Comparison of ENCODE assay signal across 20 cellular contexts in genomic region chr13:38463047-38463446, GRCh38.
DNase-seq lines count a peak whose midpoint lies in the region; ATAC-seq, FAIRE-seq and TF ChIP-seq lines count a peak whose summit lies in the region.
"Had no signal": no experiment of that assay in that cellular context is flagged by ENCODE, and none has a peak within 500 bp of the region (broad histone marks: within the 10 kb centered on the region; RNA-seq: fewer than 3 reads in every experiment).

No MANE protein-coding gene starts in this region.

- peak; percentile 71 to 88 (median 80) for ATAC-seq in pancreas
- ATAC-seq: A549 had no signal

- FAIRE-seq in pancreas (lab: Jason Lieb, UNC) = no peak
- FAIRE-seq: A549, GM12878, H1, HTR-8/SVneo had no signal

- in situ Hi-C loops in mammary epithelial cell (cut with MboI; ENCODE audit: low sequenced_read_pairs in 2 of 2) = loop anchor here in 1 of 2 donors (25.0 kb wide), 1 partner anchor 101 kb away; no protein-coding TSS in a partner anchor

- BruUV-seq in mammary epithelial cell (replicated peaks; lab: Mats Ljungman, UMichigan) = no TSS peak

- no peaks in the 10 kb centered on the region for H3K79me2 ChIP-seq in mammary epithelial cell (ENCODE audit: insufficient read depth, low read length)

- H3K36me3 ChIP-seq in pancreas (no peaks in the 10 kb centered on the region), mammary epithelial cell (ENCODE audit: insufficient read depth, low read length) (no peaks in the 10 kb centered on the region), ascending aorta (no peaks in the 10 kb centered on the region)

- dilution Hi-C loops in mammary epithelial cell (cut with HindIII; ENCODE audit: low sequenced_read_pairs) = no loop called here

- H3K4me1 ChIP-seq in pancreas (no peaks in the 10 kb centered on the region), mammary epithelial cell (ENCODE audit: insufficient read depth, low read length) (no peaks in the 10 kb centered on the region), ascending aorta (no peaks in the 10 kb centered on the region)
- H3K4me1 ChIP-seq: A549 had no signal

- no peak overlapping the region for H3K9ac ChIP-seq in mammary epithelial cell (ENCODE audit: insufficient read depth, low read length)

- TF ChIP-seq CTCF in pancreas (IDR thresholded peaks at IDR 0.05) = no peak
- TF ChIP-seq CTCF in foreskin fibroblast (IDR thresholded peaks at IDR 0.05; ENCODE audit: low read depth, low read length) = no peak
- TF ChIP-seq CTCF in mammary epithelial cell (conservative IDR thresholded peaks at IDR 0.05 in 1 of 2, IDR thresholded peaks at IDR 0.05 in 1 of 2; ENCODE audit: extremely low read depth in 1 of 2, insufficient read depth in 1 of 2, low read depth in 1 of 2, low read length in 2 of 2) = no peak
- TF ChIP-seq CTCF in ascending aorta (IDR thresholded peaks at IDR 0.05) = no peak

- DNase-seq in DMS53 (lab: John Stamatoyannopoulos, UW) (peak; percentile 21), DMS53 treated with DMSO at 0.1 percent for 48 hours (lab: John Stamatoyannopoulos, UW; ENCODE audit: unreplicated experiment) (no peak), NCI-H1930 (lab: John Stamatoyannopoulos, UW) (peak; percentile 81), NCI-H748 (lab: John Stamatoyannopoulos, UW; ENCODE audit: unreplicated experiment) (peak; percentile 70), pancreas (peak in 1 of 6 donors; percentile 25), foreskin fibroblast (no peak), mammary epithelial cell (no peak), ascending aorta (ENCODE audit: low spot score in 2 of 2) (no peak)
- DNase-seq: AML-193; CD4-positive, alpha-beta T cell; DMS153; DND-41; EL; H9 had no signal

- H3K9me3 ChIP-seq in pancreas = no peaks in the 10 kb centered on the region
- no peaks in the 10 kb centered on the region for H3K9me3 ChIP-seq in mammary epithelial cell (replicated peaks; ENCODE audit: insufficient read depth, low read length)
- H3K9me3 ChIP-seq in ascending aorta = no peaks in the 10 kb centered on the region
- H3K9me3 ChIP-seq: A549 had no signal

- H3K27me3 ChIP-seq in pancreas = no peaks in the 10 kb centered on the region
- peaks cover 5% of the 10 kb centered on the region for H3K27me3 ChIP-seq in mammary epithelial cell (ENCODE audit: insufficient read depth, low read length)
- no peaks in the 10 kb centered on the region for H3K27me3 ChIP-seq in ascending aorta

- no peak overlapping the region for H3K4me2 ChIP-seq in mammary epithelial cell (ENCODE audit: insufficient read depth, low read depth, low read length)
- H3K4me2 ChIP-seq: A549 had no signal

- no peak overlapping the region for H2AFZ ChIP-seq in mammary epithelial cell (ENCODE audit: low read depth, low read length)

- intact Hi-C loops in pancreas (cut with DNase I) = no loop called here
- intact Hi-C loops in mammary epithelial cell (cut with micrococcal nuclease) = no loop called here
- intact Hi-C loops in ascending aorta (cut with DNase I) = no loop called here

- WGBS in pancreas, 2 donors = 39 to 42% methylated on average over 3 of the region's 3 CpGs
- WGBS in mammary epithelial cell (ENCODE audit: low coverage, missing lambda C conversion rate) = 46% methylated on average over 3 of the region's 3 CpGs

- H4K20me1 ChIP-seq in mammary epithelial cell (ENCODE audit: insufficient read depth, low read length) = no peaks in the 10 kb centered on the region

- H3K27ac ChIP-seq in pancreas = no peak overlapping the region
- H3K27ac ChIP-seq in mammary epithelial cell (ENCODE audit: insufficient read depth, low read depth, low read length) = no peak overlapping the region
- H3K27ac ChIP-seq in ascending aorta = no peak overlapping the region
- H3K27ac ChIP-seq: 22Rv1, A549, C4-2B had no signal

- H3K4me3 ChIP-seq in pancreas (no peak overlapping the region), foreskin fibroblast (ENCODE audit: low read depth in 1 of 2, low read length in 2 of 2) (no peak overlapping the region), mammary epithelial cell (replicated peaks in 1 of 3; ENCODE audit: insufficient read depth in 1 of 3, low read depth in 2 of 3, low read length in 3 of 3) (no peak overlapping the region), ascending aorta (no peak overlapping the region)
- H3K4me3 ChIP-seq: A549, GM12878 had no signal

- CTCF ChIA-PET in mammary epithelial cell (lab: Charles Lee; ENCODE audit: low non-redundant PET) = no interaction called here

Comparison
In these comparisons a context has a peak if more than half of its experiments do, and no peak if none do; other contexts are left out.
1. DNase-seq: peak in DMS53 (single experiment), NCI-H1930 (2 of 2) and NCI-H748 (single experiment); none in DMS53 treated with DMSO at 0.1 percent for 48 hours (single experiment), foreskin fibroblast (0 of 2), mammary epithelial cell (single experiment) and ascending aorta (0 of 2).